Comparison of ENCODE assay signal across 29 cellular contexts in the genomic region with DNA sequence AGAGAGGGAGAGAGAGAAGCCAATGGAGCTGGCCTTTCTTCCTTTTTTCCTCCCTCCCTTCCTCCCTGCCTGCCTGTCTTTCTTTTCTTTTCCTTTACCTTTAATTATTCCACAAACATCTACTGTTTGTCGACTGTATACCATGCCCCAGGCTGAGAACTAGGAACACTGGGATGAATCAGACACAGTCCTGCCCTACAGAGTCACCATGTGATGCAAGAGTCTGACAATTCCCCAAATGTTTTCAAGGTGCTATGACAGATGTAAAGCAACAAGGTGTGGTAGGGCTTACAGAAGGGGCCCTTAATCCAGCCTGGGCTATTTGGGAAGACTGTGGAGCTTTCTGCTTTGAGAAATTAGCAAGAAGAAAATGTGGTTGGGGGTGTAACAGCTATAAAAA. TPM values are rescaled to one million over a fixed set of nuclear protein-coding genes. Genes with fewer than 3 reads are reported as not detected.
"Had no signal": no experiment of that assay in that cellular context is flagged by ENCODE, and none has a peak within 500 bp of the region (broad histone marks: within the 10 kb centered on the region; RNA-seq: fewer than 3 reads in every experiment).

No MANE protein-coding gene starts in this region.

- H3K36me3 Mint-ChIP-seq: activated naive CD4-positive, alpha-beta T cell treated with anti-CD3 and anti-CD28 coated beads, Interleukin-2, amount 50 U/mL, for 24 hours; IgD-negative memory B cell had no signal

- ATAC-seq: activated CD4-positive, CD25-positive, alpha-beta regulatory T cell treated with anti-CD3 and anti-CD28 coated beads, Interleukin-2, amount 50 U/mL, for 24 hours; activated CD8-positive, alpha-beta T cell treated with anti-CD3 and anti-CD28 coated beads for 36 hours; activated T-cell treated with anti-CD3 and anti-CD28 coated beads, Interleukin-2, amount 50 U/mL, for 72 hours; Panc1; SK-N-SH treated with all-trans-retinoic acid at 6 μM for 48 hours had no signal

- H3K9me3 ChIP-seq: MG63, SJSA1 had no signal

- H3K4me3 Mint-ChIP-seq: activated CD8-positive, alpha-beta T cell treated with anti-CD3 and anti-CD28 coated beads for 36 hours; activated naive CD4-positive, alpha-beta T cell treated with anti-CD3 and anti-CD28 coated beads, Interleukin-2, amount 50 U/mL, for 24 hours; activated T-cell treated with anti-CD3 and anti-CD28 coated beads, Interleukin-2, amount 50 U/mL, for 72 hours; IgD-negative memory B cell; T-helper 1 cell treated with Interleukin-12 subunit alpha and Interleukin-12 subunit beta and Interleukin-4 antibody, amounts not matched to agents 30 μg/mL and 1 μg/mL, for 36 hours had no signal

- H3K27ac Mint-ChIP-seq: activated CD8-positive, alpha-beta T cell treated with anti-CD3 and anti-CD28 coated beads for 36 hours; activated naive CD4-positive, alpha-beta T cell treated with anti-CD3 and anti-CD28 coated beads, Interleukin-2, amount 50 U/mL, for 24 hours; activated T-cell treated with anti-CD3 and anti-CD28 coated beads, Interleukin-2, amount 50 U/mL, for 72 hours; activated T-helper 2 cell treated with anti-CD3 and anti-CD28 coated beads, Interferon-gamma antibody, Interleukin-2, Interleukin-4, amounts not matched to agents 10 μg/mL and 5 μg/mL and 100 μg/mL, durations not matched to agents 14 hours and 24 hours and 36 hours; IgD-negative memory B cell; T-helper 1 cell treated with Interleukin-12 subunit alpha and Interleukin-12 subunit beta and Interleukin-4 antibody, amounts not matched to agents 30 μg/mL and 1 μg/mL, for 36 hours had no signal

- H3K9me3 Mint-ChIP-seq: activated CD8-positive, alpha-beta T cell treated with anti-CD3 and anti-CD28 coated beads for 36 hours; activated naive CD4-positive, alpha-beta T cell treated with anti-CD3 and anti-CD28 coated beads, Interleukin-2, amount 50 U/mL, for 24 hours; activated T-cell treated with anti-CD3 and anti-CD28 coated beads, Interleukin-2, amount 50 U/mL, for 72 hours; activated T-helper 2 cell treated with anti-CD3 and anti-CD28 coated beads, Interferon-gamma antibody, Interleukin-2, Interleukin-4, amounts not matched to agents 10 μg/mL and 5 μg/mL and 100 μg/mL, durations not matched to agents 14 hours and 24 hours and 36 hours; IgD-negative memory B cell; T-helper 1 cell treated with Interleukin-12 subunit alpha and Interleukin-12 subunit beta and Interleukin-4 antibody, amounts not matched to agents 30 μg/mL and 1 μg/mL, for 36 hours had no signal

- H3K4me3 ChIP-seq: MG63, SJSA1 had no signal

- H3K36me3 ChIP-seq: MG63, SJSA1 had no signal

- DNase-seq: activated CD4-positive, alpha-beta T cell treated with anti-CD3 and anti-CD28 coated beads for 4 hours; activated CD8-positive, alpha-beta memory T cell treated with anti-CD3 and anti-CD28 coated beads, Interleukin-2, amount 50 U/mL, for 4 hours; activated CD8-positive, alpha-beta T cell treated with anti-CD3 and anti-CD28 coated beads for 36 hours; activated gamma-delta T cell treated with Interleukin-2 at 50 U/mL for 16 hours; activated T-cell treated with anti-CD3 and anti-CD28 coated beads, Interleukin-2, amount 50 U/mL, for 72 hours; aorta; KG1; MG63; MV-4-11; NCI-H1092 treated with DMSO at 0.1 percent for 48 hours; NCI-H1436; NCI-H1694 treated with DMSO at 0.1 percent for 48 hours; NCI-H2029 treated with DMSO at 0.1 percent for 48 hours; NCI-H345; NCI-H510A; NCI-H526 treated with DMSO at 0.1 percent for 48 hours; NCI-H82; RPMI8226; SHP77; SW 1271 had no signal

- H3K27ac ChIP-seq: SJSA1 had no signal

RNA-seq across cellular contexts. Expression of a gene that starts 4.0 kb away (rescaled TPM):
- total RNA-seq: activated CD8-positive, alpha-beta T cell treated with anti-CD3 and anti-CD28 coated beads for 36 hours; activated T-cell treated with anti-CD3 and anti-CD28 coated beads, Interleukin-2, amount 50 U/mL, for 72 hours; activated T-helper 2 cell treated with anti-CD3 and anti-CD28 coated beads, Interferon-gamma antibody, Interleukin-2, Interleukin-4, amounts not matched to agents 10 μg/mL and 5 μg/mL and 100 μg/mL, durations not matched to agents 14 hours and 24 hours and 36 hours; OCI-LY7 had no signal
- polyA plus RNA-seq: IgD-negative memory B cell had no signal
